1 cellular context compared by ENCODE assay signal in genomic region chr6:7911345-7911725, GRCh38.
TF ChIP-seq lines count a peak whose summit lies in the region.

No MANE protein-coding gene starts in this region.

TF ChIP-seq in SK-N-SH, 30 proteins besides CTCF, POLR2A, EP300 and RAD21 (continued from another document):
- TF ChIP-seq YY1 (IDR thresholded peaks at IDR 0.05; ENCODE audit: low read depth) = no peak
- TF ChIP-seq FOXJ3 (CRISPR knock-in tag; IDR thresholded peaks at IDR 0.05) = no peak
- no peak for TF ChIP-seq MEF2A (IDR thresholded peaks at IDR 0.05; ENCODE audit: borderline replicate concordance, low read depth)
- TF ChIP-seq TEAD4 (IDR thresholded peaks at IDR 0.05; ENCODE audit: borderline replicate concordance, insufficient read depth) = no peak
- no peak for TF ChIP-seq MAX (IDR thresholded peaks at IDR 0.05; ENCODE audit: low read depth)
